ENCODE assay signal across 10 cellular contexts in the genomic region with DNA sequence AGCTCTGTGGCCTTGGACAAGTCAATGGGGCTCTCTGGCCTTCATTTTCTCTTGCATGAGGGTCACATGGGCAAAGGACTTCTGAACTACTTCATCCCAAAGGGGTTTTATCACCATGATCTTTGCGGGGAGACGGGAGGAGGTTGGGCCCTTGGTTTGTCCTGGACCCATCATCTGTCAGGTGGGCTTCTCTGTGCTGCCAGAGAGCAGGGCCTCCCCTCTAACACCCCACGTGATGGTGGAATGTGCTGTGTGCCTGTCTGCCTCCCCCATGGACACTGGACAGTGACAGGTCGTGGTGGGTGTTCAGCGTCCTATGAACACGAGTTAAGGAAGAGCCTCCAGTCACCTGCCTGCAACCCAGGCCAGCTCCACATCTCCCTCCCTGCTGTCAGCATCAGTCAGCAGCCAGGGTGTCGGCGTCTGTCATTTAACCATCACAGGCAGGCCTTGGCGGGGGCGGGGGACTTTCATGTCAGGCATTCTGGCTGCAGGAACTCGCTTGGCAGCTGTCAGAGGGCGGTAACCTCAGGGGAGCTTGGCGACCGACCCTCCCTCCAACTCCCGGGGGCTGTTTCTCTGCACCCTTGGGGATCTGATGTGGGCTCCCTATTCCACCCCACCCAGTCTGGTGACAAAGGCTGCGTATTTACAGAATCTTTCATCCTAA. TPM values are rescaled to one million over a fixed set of nuclear protein-coding genes. Genes with fewer than 3 reads are reported as not detected.
DNase-seq lines count a peak whose midpoint lies in the region; ATAC-seq, FAIRE-seq and TF ChIP-seq lines count a peak whose summit lies in the region.
"Had no signal": no experiment of that assay in that cellular context is flagged by ENCODE, and none has a peak within 500 bp of the region (broad histone marks: within the 10 kb centered on the region; RNA-seq: fewer than 3 reads in every experiment).

No MANE protein-coding gene starts in this region.

- peak; percentile 83 for FAIRE-seq in bronchial epithelial cell (lab: Jason Lieb, UNC)
- FAIRE-seq: astrocyte had no signal

- TF ChIP-seq POLR2A in adrenal gland (IDR thresholded peaks at IDR 0.05), result no peak

- H3K9me2 ChIP-seq in hepatocyte (replicated peaks; ENCODE audit: insufficient read depth), result no peaks in the 10 kb centered on the region

- H3K27me3 Mint-ChIP-seq in activated CD4-positive, alpha-beta T cell treated with anti-CD3 and anti-CD28 coated beads, Interleukin-2, amount 10 ng/mL, durations not matched to agents 7 days and 5 days, result no peaks in the 10 kb centered on the region

- CTCF ChIA-PET in HEK293 (lab: Yijun Ruan, JAX), result interaction anchor here (0.6 to 5.1 kb wide), 5 partner anchors 7 to 439 kb away, joined by 3 to 48 read pairs (median 4); no protein-coding TSS in a partner anchor
- CTCF ChIA-PET in activated CD4-positive, alpha-beta T cell treated with anti-CD3 and anti-CD28 coated beads, Interleukin-2, amount 10 ng/mL, durations not matched to agents 7 days and 5 days (lab: Charles Lee), result interaction anchor here (0.6 to 2.5 kb wide), 3 partner anchors 10 to 544 kb away, joined by 3 to 18 read pairs (median 4); no protein-coding TSS in a partner anchor

- H3K4me1 Mint-ChIP-seq in activated CD4-positive, alpha-beta T cell treated with anti-CD3 and anti-CD28 coated beads, Interleukin-2, amount 10 ng/mL, durations not matched to agents 7 days and 5 days, result peaks cover 26% of the 10 kb centered on the region

- peak overlapping the region; percentile 94 for H3K27ac Mint-ChIP-seq in activated CD4-positive, alpha-beta T cell treated with anti-CD3 and anti-CD28 coated beads, Interleukin-2, amount 10 ng/mL, durations not matched to agents 7 days and 5 days

- peak; percentile 71 for DNase-seq in activated CD4-positive, alpha-beta T cell treated with anti-CD3 and anti-CD28 coated beads, Interleukin-2, amount 10 ng/mL, durations not matched to agents 7 days and 5 days
- no peak for DNase-seq in bronchial epithelial cell (ENCODE audit: low read depth)
- DNase-seq in stimulated activated CD4-positive, alpha-beta T cell treated with anti-CD3 and anti-CD28 coated beads, TNF-alpha, amount 100 ng/mL, for 48 hours (ENCODE audit: low read depth in 3 of 3), result peak in 2 of 3 donors; percentile 65 to 71
- DNase-seq in adrenal gland, result no peak
- no peak for DNase-seq in SJCRH30
- DNase-seq in hepatocyte (ENCODE audit: low spot score), result no peak

- H4K20me1 ChIP-seq in hepatocyte (ENCODE audit: insufficient read depth, poor library complexity, severe bottlenecking), result no peaks in the 10 kb centered on the region

- no peaks in the 10 kb centered on the region for H3K9me3 Mint-ChIP-seq in activated CD4-positive, alpha-beta T cell treated with anti-CD3 and anti-CD28 coated beads, Interleukin-2, amount 10 ng/mL, durations not matched to agents 7 days and 5 days

- no peak overlapping the region for H2AFZ ChIP-seq in hepatocyte

- intact Hi-C loops in adrenal gland (cut with DNase I), result no loop called here

- peaks cover 9% of the 10 kb centered on the region for H3K4me1 ChIP-seq in HEK293 (ENCODE audit: control insufficient read depth, insufficient read depth, low read length)
- H3K4me1 ChIP-seq in adrenal gland (replicated peaks in 1 of 2), result peaks cover 23 to 24% of the 10 kb centered on the region in 2 donors
- peaks cover 34% of the 10 kb centered on the region for H3K4me1 ChIP-seq in SJCRH30
- H3K4me1 ChIP-seq in hepatocyte (ENCODE audit: insufficient read depth), result peaks cover 22% of the 10 kb centered on the region

- H3K4me3 ChIP-seq in HEK293 (ENCODE audit: low read depth, low read length), result no peak overlapping the region
- no peak overlapping the region for H3K4me3 ChIP-seq in bronchial epithelial cell (ENCODE audit: low read depth, low read length)
- no peak overlapping the region for H3K4me3 ChIP-seq in adrenal gland
- no peak overlapping the region for H3K4me3 ChIP-seq in SJCRH30
- H3K4me3 ChIP-seq in hepatocyte, result no peak overlapping the region

- H3K4me2 ChIP-seq in hepatocyte, result no peak overlapping the region

- peak overlapping the region; percentile 93 for H3K4me3 Mint-ChIP-seq in activated CD4-positive, alpha-beta T cell treated with anti-CD3 and anti-CD28 coated beads, Interleukin-2, amount 10 ng/mL, durations not matched to agents 7 days and 5 days

- 91 to 96% (median 92%) methylated on average over 8 to 16 of the region's 16 CpGs for WGBS in adrenal gland, 4 donors
- 79% methylated on average over 16 of the region's 16 CpGs for WGBS in hepatocyte (ENCODE audit: low lambda C conversion rate, missing lambda C conversion rate)

- no peaks in the 10 kb centered on the region for H3K9me3 ChIP-seq in HEK293 (ENCODE audit: control insufficient read depth, insufficient read depth, low read depth, low read length)
- no peaks in the 10 kb centered on the region for H3K9me3 ChIP-seq in adrenal gland (replicated peaks in 1 of 3)
- H3K9me3 ChIP-seq in SJCRH30 (replicated peaks), result no peaks in the 10 kb centered on the region
- no peaks in the 10 kb centered on the region for H3K9me3 ChIP-seq in hepatocyte (ENCODE audit: low read depth)

- no peak for TF ChIP-seq CTCF in HEK293 (tag by site-specific recombination; IDR thresholded peaks at IDR 0.05)
- no peak for TF ChIP-seq CTCF in bronchial epithelial cell (IDR thresholded peaks at IDR 0.05; ENCODE audit: insufficient read depth, low read length, severe bottlenecking)
- TF ChIP-seq CTCF in adrenal gland (IDR thresholded peaks at IDR 0.05), result no peak
- no peak for TF ChIP-seq CTCF in hepatocyte (IDR thresholded peaks at IDR 0.05; ENCODE audit: poor library complexity)

- no peak for ATAC-seq in HG02885 (IDR thresholded peaks at IDR 0.05; ENCODE audit: poor library complexity, unreplicated experiment)
- ATAC-seq: sciatic nerve had no signal

- H3K79me2 ChIP-seq in hepatocyte, result peaks cover 4% of the 10 kb centered on the region

- H3K36me3 Mint-ChIP-seq in activated CD4-positive, alpha-beta T cell treated with anti-CD3 and anti-CD28 coated beads, Interleukin-2, amount 10 ng/mL, durations not matched to agents 7 days and 5 days (ENCODE audit: low read depth), result peaks cover 32% of the 10 kb centered on the region

- no peaks in the 10 kb centered on the region for H3K27me3 ChIP-seq in bronchial epithelial cell (ENCODE audit: control insufficient read depth, insufficient read depth, low read length)
- no peaks in the 10 kb centered on the region for H3K27me3 ChIP-seq in adrenal gland
- no peaks in the 10 kb centered on the region for H3K27me3 ChIP-seq in SJCRH30
- H3K27me3 ChIP-seq in hepatocyte, result no peaks in the 10 kb centered on the region

- H3K36me3 ChIP-seq in HEK293 (ENCODE audit: control insufficient read depth in 2 of 2, insufficient read depth in 1 of 2, low read length in 2 of 2) (peaks cover 0 to 5% of the 10 kb centered on the region in 2 experiments; a peak in 1 of 3 replicates), bronchial epithelial cell (ENCODE audit: control insufficient read depth, insufficient read depth, low read length) (no peaks in the 10 kb centered on the region), adrenal gland (replicated peaks in 1 of 2) (no peaks in the 10 kb centered on the region), SJCRH30 (no peaks in the 10 kb centered on the region), hepatocyte (replicated peaks; ENCODE audit: insufficient read depth, low read depth) (no peaks in the 10 kb centered on the region)

- H3K27ac ChIP-seq in HEK293 (ENCODE audit: extremely low read depth, low read depth, low read length) (no peak overlapping the region), adrenal gland (no peak overlapping the region), SJCRH30 (no peak overlapping the region), hepatocyte (no peak overlapping the region)

- POLR2A ChIA-PET in HEK293 (lab: Yijun Ruan, JAX), result interaction anchor here (1.0 to 1.7 kb wide), 2 partner anchors 11 to 77 kb away, joined by 3 to 5 read pairs; partner anchors contain the start of gene TOMM22
- POLR2A ChIA-PET in activated CD4-positive, alpha-beta T cell treated with anti-CD3 and anti-CD28 coated beads, Interleukin-2, amount 10 ng/mL, durations not matched to agents 7 days and 5 days (lab: Charles Lee), result interaction anchor here (0.6 kb wide), 1 partner anchor 241 kb away, joined by 4 read pairs; no protein-coding TSS in a partner anchor

TF ChIP-seq in HEK293, 187 proteins besides CTCF, POLR2A, EP300 and RAD21 (continues in another document):
- TF ChIP-seq ZNF501 (tag by site-specific recombination; IDR thresholded peaks at IDR 0.05), result no peak
- no peak for TF ChIP-seq ZNF416 (tag by site-specific recombination; IDR thresholded peaks at IDR 0.05)

RNA-seq across cellular contexts. Expression of gene SUN2, which starts 2.6 kb away (rescaled TPM):
- total RNA-seq in activated CD4-positive, alpha-beta T cell treated with anti-CD3 and anti-CD28 coated beads, Interleukin-2, amount 10 ng/mL, durations not matched to agents 7 days and 5 days, result 100 to 1,000 TPM; 582 to 702 TPM
- total RNA-seq in bronchial epithelial cell (46.3 and 51.6 TPM in 2 replicates), adrenal gland (100 to 1,000 TPM in 4 of 8 donors, 10 to 100 TPM in 4; 79.3 to 196 (median 108) TPM), hepatocyte (52.4 and 56.1 TPM in 2 replicates)
- polyA plus RNA-seq in adrenal gland (10 to 100 TPM; 13.0 to 35.9 (median 21.8) TPM), hepatocyte (55.9 and 70.8 TPM in 2 replicates)
- 67.3 TPM in 2 replicates for total RNA-seq in SJCRH30 (2014; rRNA removed; shearing (Covaris generic))

RNA-seq across cellular contexts. Expression of gene DNAL4, which starts 35.5 kb away (rescaled TPM):
- 10 to 100 TPM in 1 of 2 experiments, 1 to 10 TPM in 1; 7.9 to 10.2 TPM for total RNA-seq in activated CD4-positive, alpha-beta T cell treated with anti-CD3 and anti-CD28 coated beads, Interleukin-2, amount 10 ng/mL, durations not matched to agents 7 days and 5 days
- total RNA-seq in bronchial epithelial cell, result 32.6 and 44.3 TPM in 2 replicates
- total RNA-seq in adrenal gland, result 10 to 100 TPM; 12.9 to 29.8 (median 22.3) TPM
- 10 to 100 TPM; 11.8 to 19.7 (median 14.7) TPM for polyA plus RNA-seq in adrenal gland
- 4.3 and 4.7 TPM in 2 replicates for total RNA-seq in SJCRH30 (2014; rRNA removed; shearing (Covaris generic))
- total RNA-seq in hepatocyte, result 11.9 and 15.5 TPM in 2 replicates
- polyA plus RNA-seq in hepatocyte, result 19.3 and 21.5 TPM in 2 replicates

RNA-seq across cellular contexts. Expression of gene GTPBP1, which starts 52.7 kb away (rescaled TPM):
- total RNA-seq in activated CD4-positive, alpha-beta T cell treated with anti-CD3 and anti-CD28 coated beads, Interleukin-2, amount 10 ng/mL, durations not matched to agents 7 days and 5 days, result 10 to 100 TPM; 68.5 to 77.1 TPM
- total RNA-seq in bronchial epithelial cell, result 28.7 and 47.0 TPM in 2 replicates
- 10 to 100 TPM; 31.8 to 56.9 (median 42.9) TPM for total RNA-seq in adrenal gland
- polyA plus RNA-seq in adrenal gland, result 10 to 100 TPM; 14.0 to 33.7 (median 31.9) TPM
- 27.2 and 28.1 TPM in 2 replicates for total RNA-seq in SJCRH30 (2014; rRNA removed; shearing (Covaris generic))
- total RNA-seq in hepatocyte, result 26.0 and 36.8 TPM in 2 replicates
- 28.6 and 30.8 TPM in 2 replicates for polyA plus RNA-seq in hepatocyte

RNA-seq across cellular contexts. Expression of gene JOSD1, which starts 57.7 kb away (rescaled TPM):
- total RNA-seq in activated CD4-positive, alpha-beta T cell treated with anti-CD3 and anti-CD28 coated beads, Interleukin-2, amount 10 ng/mL, durations not matched to agents 7 days and 5 days, result 10 to 100 TPM; 56.4 to 61.8 TPM
- total RNA-seq in bronchial epithelial cell (123 and 147 TPM in 2 replicates), adrenal gland (10 to 100 TPM; 35.5 to 93.4 (median 47.3) TPM), hepatocyte (76.0 and 104 TPM in 2 replicates)
- polyA plus RNA-seq in adrenal gland (10 to 100 TPM; 14.3 to 27.2 (median 18.1) TPM), hepatocyte (15.8 and 18.6 TPM in 2 replicates)
- 25.9 and 26.5 TPM in 2 replicates for total RNA-seq in SJCRH30 (2014; rRNA removed; shearing (Covaris generic))

Comparison
In these comparisons a context has a peak if more than half of its experiments do, and no peak if none do; other contexts are left out.
1. DNase-seq: peak in activated CD4-positive, alpha-beta T cell treated with anti-CD3 and anti-CD28 coated beads, Interleukin-2, amount 10 ng/mL, durations not matched to agents 7 days and 5 days (single experiment) and stimulated activated CD4-positive, alpha-beta T cell treated with anti-CD3 and anti-CD28 coated beads, TNF-alpha, amount 100 ng/mL, for 48 hours (2 of 3); none in bronchial epithelial cell (single experiment), adrenal gland (0 of 7), SJCRH30 (0 of 2) and hepatocyte (single experiment).